Comparison of ENCODE assay signal across 18 cellular contexts in genomic region chr2:127420039-127420864, GRCh38. TPM values are rescaled to one million over a fixed set of nuclear protein-coding genes. Genes with fewer than 3 reads are reported as not detected.
"Had no signal": no experiment of that assay in that cellular context is flagged by ENCODE, and none has a peak within 500 bp of the region (broad histone marks: within the 10 kb centered on the region; RNA-seq: fewer than 3 reads in every experiment).

No MANE protein-coding gene starts in this region.

- ATAC-seq: activated T-helper 17 cell treated with anti-CD3 and anti-CD28 coated beads, Interleukin-2, amount 50 U/mL, for 72 hours; effector memory CD8-positive, alpha-beta T cell; mucosa of descending colon; naive thymus-derived CD8-positive, alpha-beta T cell had no signal

- FAIRE-seq: frontal cortex, small intestine had no signal

- H3K4me3 ChIP-seq: ascending aorta, breast epithelium, mucosa of descending colon, right atrium auricular region had no signal

- H3K27ac ChIP-seq: ascending aorta, breast epithelium, right atrium auricular region had no signal

- H3K9me3 ChIP-seq: ascending aorta, breast epithelium, mucosa of descending colon, right atrium auricular region had no signal

- H3K36me3 ChIP-seq: ascending aorta, breast epithelium, right atrium auricular region had no signal

- DNase-seq: activated CD4-positive, alpha-beta T cell treated with anti-CD3 and anti-CD28 coated beads, Interleukin-2, amount 10 ng/mL, durations not matched to agents 7 days and 5 days; activated naive CD4-positive, alpha-beta T cell treated with Interleukin-2 at 50 U/mL for 16 hours; dermis blood vessel endothelial cell; effector memory CD8-positive, alpha-beta T cell; mammary epithelial cell; mucosa of descending colon; naive thymus-derived CD8-positive, alpha-beta T cell; small intestine; stimulated activated CD4-positive, alpha-beta T cell treated with anti-CD3 and anti-CD28 coated beads, Interleukin-4, amount 100 ng/mL, for 24 hours; stimulated activated naive CD4-positive, alpha-beta T cell treated with Interleukin-2 at 50 U/mL for 16 hours; T-helper 9 cell; trophoblast cell had no signal

RNA-seq across cellular contexts. Expression of gene PROC, which starts 2.0 kb away (rescaled TPM):
- total RNA-seq: activated CD4-positive, alpha-beta T cell treated with anti-CD3 and anti-CD28 coated beads, Interleukin-2, amount 10 ng/mL, durations not matched to agents 7 days and 5 days; activated T-helper 17 cell treated with anti-CD3 and anti-CD28 coated beads, Interleukin-2, amount 50 U/mL, for 72 hours; ascending aorta; breast epithelium; frontal cortex; naive thymus-derived CD8-positive, alpha-beta T cell; posterior vena cava; right atrium auricular region had no signal
- polyA plus RNA-seq: naive thymus-derived CD8-positive, alpha-beta T cell had no signal
